In genomic region chr2:38535745-38536506, GRCh38 we compare ENCODE assay signal across 8 cellular contexts.
DNase-seq lines count a peak whose midpoint lies in the region; ATAC-seq and TF ChIP-seq lines count a peak whose summit lies in the region.

No MANE protein-coding gene starts in this region.

- POLR2A ChIA-PET in GM10248 (lab: Yijun Ruan, JAX): no interaction called here

- peak; percentile 50 for ATAC-seq in HG02610 (IDR thresholded peaks at IDR 0.05; ENCODE audit: unreplicated experiment)

- DNase-seq in GM10248 (ENCODE audit: extremely low spot score): peak; percentile 85
- DNase-seq in NCI-H1694 treated with DMSO at 0.1 percent for 48 hours (lab: John Stamatoyannopoulos, UW): peak; percentile 46
- peak; percentile 57 for DNase-seq in activated CD4-positive, CD25-positive, alpha-beta regulatory T cell treated with anti-CD3 and anti-CD28 coated beads, Interleukin-2, amount 50 U/mL, for 16 hours (ENCODE audit: low read depth, low spot score)
- peak; percentile 63 for DNase-seq in central memory CD4-positive, alpha-beta T cell
- peak; percentile 63 for DNase-seq in kidney tubule cell (ENCODE audit: low spot score)
- peak; percentile 49 to 80 for DNase-seq in stimulated activated CD4-positive, alpha-beta T cell treated with anti-CD3 and anti-CD28 coated beads, Interleukin-1b, Interleukin-23, amount 100 ng/mL, for 1 hour (ENCODE audit: low read depth in 2 of 2)
- DNase-seq in cerebellar nuclear complex (lab: John Stamatoyannopoulos, UW): no peak

- TF ChIP-seq CTCF in GM10248 (IDR thresholded peaks at IDR 0.05; ENCODE audit: control extremely low read depth, extremely low read depth, low read depth, missing control alignments): peak; percentile 88

- CTCF ChIA-PET in GM10248 (lab: Yijun Ruan, JAX): interaction anchor here (0.7 to 5.0 kb wide), 26 partner anchors 11 to 693 kb away, joined by 3 to 40 read pairs (median 4); no protein-coding TSS in a partner anchor

Comparison
In these comparisons a context has a peak if more than half of its experiments do, and no peak if none do; other contexts are left out.
1. DNase-seq: peak in GM10248 (single experiment), NCI-H1694 treated with DMSO at 0.1 percent for 48 hours (single experiment), activated CD4-positive, CD25-positive, alpha-beta regulatory T cell treated with anti-CD3 and anti-CD28 coated beads, Interleukin-2, amount 50 U/mL, for 16 hours (single experiment), central memory CD4-positive, alpha-beta T cell (single experiment), kidney tubule cell (single experiment) and stimulated activated CD4-positive, alpha-beta T cell treated with anti-CD3 and anti-CD28 coated beads, Interleukin-1b, Interleukin-23, amount 100 ng/mL, for 1 hour (2 of 2); none in cerebellar nuclear complex (0 of 2).